Comparison of ENCODE assay signal across 1 cellular context in the genomic region with DNA sequence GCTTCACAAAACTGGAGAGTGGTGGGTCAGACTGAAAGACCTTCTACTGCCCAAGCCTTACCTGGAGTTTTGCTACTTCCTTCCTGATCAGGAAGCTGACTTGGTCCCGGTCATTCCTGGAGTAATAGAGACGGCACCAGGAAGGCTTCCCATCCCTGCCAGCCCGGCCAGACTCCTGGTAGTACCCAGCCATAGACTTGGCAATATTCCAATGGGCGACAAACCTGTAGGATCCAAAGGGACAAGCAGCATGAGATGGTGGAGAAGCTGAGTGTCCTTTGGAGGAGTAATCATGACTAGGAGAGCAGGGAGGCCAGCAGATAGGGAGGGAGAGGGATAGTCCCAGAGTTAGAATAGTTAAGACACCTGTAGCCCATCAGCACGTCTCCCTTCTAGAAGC.
TF ChIP-seq lines count a peak whose summit lies in the region.

No MANE protein-coding gene starts in this region.

TF ChIP-seq in WTC11, 78 proteins besides CTCF, POLR2A, EP300 and RAD21 (continued from another document):
- TF ChIP-seq ZNF263 (CRISPR knock-in tag; IDR thresholded peaks at IDR 0.05; ENCODE audit: low read depth) (no peak), NR3C1 (CRISPR knock-in tag; conservative IDR thresholded peaks at IDR 0.05; ENCODE audit: low read depth) (no peak), ELF4 (CRISPR knock-in tag; IDR thresholded peaks at IDR 0.05; ENCODE audit: low read depth) (no peak), NR2C2 (CRISPR knock-in tag; IDR thresholded peaks at IDR 0.05) (no peak), KAT7 (CRISPR knock-in tag; IDR thresholded peaks at IDR 0.05; ENCODE audit: borderline replicate concordance) (no peak), HMGA2 (CRISPR knock-in tag; IDR thresholded peaks at IDR 0.05) (no peak), ZNF121 (CRISPR knock-in tag; IDR thresholded peaks at IDR 0.05) (no peak), TP53 (CRISPR knock-in tag; IDR thresholded peaks at IDR 0.05) (no peak), PRRX2 (CRISPR knock-in tag; IDR thresholded peaks at IDR 0.05) (no peak)
- TF ChIP-seq, protein P1, sequence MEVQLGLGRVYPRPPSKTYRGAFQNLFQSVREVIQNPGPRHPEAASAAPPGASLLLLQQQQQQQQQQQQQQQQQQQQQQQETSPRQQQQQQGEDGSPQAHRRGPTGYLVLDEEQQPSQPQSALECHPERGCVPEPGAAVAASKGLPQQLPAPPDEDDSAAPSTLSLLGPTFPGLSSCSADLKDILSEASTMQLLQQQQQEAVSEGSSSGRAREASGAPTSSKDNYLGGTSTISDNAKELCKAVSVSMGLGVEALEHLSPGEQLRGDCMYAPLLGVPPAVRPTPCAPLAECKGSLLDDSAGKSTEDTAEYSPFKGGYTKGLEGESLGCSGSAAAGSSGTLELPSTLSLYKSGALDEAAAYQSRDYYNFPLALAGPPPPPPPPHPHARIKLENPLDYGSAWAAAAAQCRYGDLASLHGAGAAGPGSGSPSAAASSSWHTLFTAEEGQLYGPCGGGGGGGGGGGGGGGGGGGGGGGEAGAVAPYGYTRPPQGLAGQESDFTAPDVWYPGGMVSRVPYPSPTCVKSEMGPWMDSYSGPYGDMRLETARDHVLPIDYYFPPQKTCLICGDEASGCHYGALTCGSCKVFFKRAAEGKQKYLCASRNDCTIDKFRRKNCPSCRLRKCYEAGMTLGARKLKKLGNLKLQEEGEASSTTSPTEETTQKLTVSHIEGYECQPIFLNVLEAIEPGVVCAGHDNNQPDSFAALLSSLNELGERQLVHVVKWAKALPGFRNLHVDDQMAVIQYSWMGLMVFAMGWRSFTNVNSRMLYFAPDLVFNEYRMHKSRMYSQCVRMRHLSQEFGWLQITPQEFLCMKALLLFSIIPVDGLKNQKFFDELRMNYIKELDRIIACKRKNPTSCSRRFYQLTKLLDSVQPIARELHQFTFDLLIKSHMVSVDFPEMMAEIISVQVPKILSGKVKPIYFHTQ (CRISPR knock-in tag; IDR thresholded peaks at IDR 0.05) = no peak
- TF ChIP-seq, protein P2, sequence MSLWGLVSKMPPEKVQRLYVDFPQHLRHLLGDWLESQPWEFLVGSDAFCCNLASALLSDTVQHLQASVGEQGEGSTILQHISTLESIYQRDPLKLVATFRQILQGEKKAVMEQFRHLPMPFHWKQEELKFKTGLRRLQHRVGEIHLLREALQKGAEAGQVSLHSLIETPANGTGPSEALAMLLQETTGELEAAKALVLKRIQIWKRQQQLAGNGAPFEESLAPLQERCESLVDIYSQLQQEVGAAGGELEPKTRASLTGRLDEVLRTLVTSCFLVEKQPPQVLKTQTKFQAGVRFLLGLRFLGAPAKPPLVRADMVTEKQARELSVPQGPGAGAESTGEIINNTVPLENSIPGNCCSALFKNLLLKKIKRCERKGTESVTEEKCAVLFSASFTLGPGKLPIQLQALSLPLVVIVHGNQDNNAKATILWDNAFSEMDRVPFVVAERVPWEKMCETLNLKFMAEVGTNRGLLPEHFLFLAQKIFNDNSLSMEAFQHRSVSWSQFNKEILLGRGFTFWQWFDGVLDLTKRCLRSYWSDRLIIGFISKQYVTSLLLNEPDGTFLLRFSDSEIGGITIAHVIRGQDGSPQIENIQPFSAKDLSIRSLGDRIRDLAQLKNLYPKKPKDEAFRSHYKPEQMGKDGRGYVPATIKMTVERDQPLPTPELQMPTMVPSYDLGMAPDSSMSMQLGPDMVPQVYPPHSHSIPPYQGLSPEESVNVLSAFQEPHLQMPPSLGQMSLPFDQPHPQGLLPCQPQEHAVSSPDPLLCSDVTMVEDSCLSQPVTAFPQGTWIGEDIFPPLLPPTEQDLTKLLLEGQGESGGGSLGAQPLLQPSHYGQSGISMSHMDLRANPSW (CRISPR knock-in tag; conservative IDR thresholded peaks at IDR 0.05; ENCODE audit: low read depth) = no peak
- TF ChIP-seq, protein P3, sequence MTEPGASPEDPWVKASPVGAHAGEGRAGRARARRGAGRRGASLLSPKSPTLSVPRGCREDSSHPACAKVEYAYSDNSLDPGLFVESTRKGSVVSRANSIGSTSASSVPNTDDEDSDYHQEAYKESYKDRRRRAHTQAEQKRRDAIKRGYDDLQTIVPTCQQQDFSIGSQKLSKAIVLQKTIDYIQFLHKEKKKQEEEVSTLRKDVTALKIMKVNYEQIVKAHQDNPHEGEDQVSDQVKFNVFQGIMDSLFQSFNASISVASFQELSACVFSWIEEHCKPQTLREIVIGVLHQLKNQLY (CRISPR knock-in tag; IDR thresholded peaks at IDR 0.05) = no peak
- TF ChIP-seq, protein P4, sequence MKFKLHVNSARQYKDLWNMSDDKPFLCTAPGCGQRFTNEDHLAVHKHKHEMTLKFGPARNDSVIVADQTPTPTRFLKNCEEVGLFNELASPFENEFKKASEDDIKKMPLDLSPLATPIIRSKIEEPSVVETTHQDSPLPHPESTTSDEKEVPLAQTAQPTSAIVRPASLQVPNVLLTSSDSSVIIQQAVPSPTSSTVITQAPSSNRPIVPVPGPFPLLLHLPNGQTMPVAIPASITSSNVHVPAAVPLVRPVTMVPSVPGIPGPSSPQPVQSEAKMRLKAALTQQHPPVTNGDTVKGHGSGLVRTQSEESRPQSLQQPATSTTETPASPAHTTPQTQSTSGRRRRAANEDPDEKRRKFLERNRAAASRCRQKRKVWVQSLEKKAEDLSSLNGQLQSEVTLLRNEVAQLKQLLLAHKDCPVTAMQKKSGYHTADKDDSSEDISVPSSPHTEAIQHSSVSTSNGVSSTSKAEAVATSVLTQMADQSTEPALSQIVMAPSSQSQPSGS (CRISPR knock-in tag; IDR thresholded peaks at IDR 0.05; ENCODE audit: borderline replicate concordance, low read depth) = no peak
- TF ChIP-seq, protein P5, sequence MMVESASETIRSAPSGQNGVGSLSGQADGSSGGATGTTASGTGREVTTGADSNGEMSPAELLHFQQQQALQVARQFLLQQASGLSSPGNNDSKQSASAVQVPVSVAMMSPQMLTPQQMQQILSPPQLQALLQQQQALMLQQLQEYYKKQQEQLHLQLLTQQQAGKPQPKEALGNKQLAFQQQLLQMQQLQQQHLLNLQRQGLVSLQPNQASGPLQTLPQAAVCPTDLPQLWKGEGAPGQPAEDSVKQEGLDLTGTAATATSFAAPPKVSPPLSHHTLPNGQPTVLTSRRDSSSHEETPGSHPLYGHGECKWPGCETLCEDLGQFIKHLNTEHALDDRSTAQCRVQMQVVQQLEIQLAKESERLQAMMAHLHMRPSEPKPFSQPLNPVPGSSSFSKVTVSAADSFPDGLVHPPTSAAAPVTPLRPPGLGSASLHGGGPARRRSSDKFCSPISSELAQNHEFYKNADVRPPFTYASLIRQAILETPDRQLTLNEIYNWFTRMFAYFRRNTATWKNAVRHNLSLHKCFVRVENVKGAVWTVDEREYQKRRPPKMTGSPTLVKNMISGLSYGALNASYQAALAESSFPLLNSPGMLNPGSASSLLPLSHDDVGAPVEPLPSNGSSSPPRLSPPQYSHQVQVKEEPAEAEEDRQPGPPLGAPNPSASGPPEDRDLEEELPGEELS (CRISPR knock-in tag; IDR thresholded peaks at IDR 0.05) = no peak
- TF ChIP-seq, protein P6, sequence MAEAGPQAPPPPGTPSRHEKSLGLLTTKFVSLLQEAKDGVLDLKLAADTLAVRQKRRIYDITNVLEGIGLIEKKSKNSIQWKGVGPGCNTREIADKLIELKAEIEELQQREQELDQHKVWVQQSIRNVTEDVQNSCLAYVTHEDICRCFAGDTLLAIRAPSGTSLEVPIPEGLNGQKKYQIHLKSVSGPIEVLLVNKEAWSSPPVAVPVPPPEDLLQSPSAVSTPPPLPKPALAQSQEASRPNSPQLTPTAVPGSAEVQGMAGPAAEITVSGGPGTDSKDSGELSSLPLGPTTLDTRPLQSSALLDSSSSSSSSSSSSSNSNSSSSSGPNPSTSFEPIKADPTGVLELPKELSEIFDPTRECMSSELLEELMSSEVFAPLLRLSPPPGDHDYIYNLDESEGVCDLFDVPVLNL (CRISPR knock-in tag; IDR thresholded peaks at IDR 0.05; ENCODE audit: borderline replicate concordance, low read depth) = no peak
